ENCODE assay signal across 17 cellular contexts in genomic region chr20:53190225-53190624, GRCh38.
DNase-seq lines count a peak whose midpoint lies in the region; ATAC-seq, FAIRE-seq and TF ChIP-seq lines count a peak whose summit lies in the region.
"Had no signal": no experiment of that assay in that cellular context is flagged by ENCODE, and none has a peak within 500 bp of the region (broad histone marks: within the 10 kb centered on the region; RNA-seq: fewer than 3 reads in every experiment).

No MANE protein-coding gene starts in this region.

- no peak overlapping the region for H3K4ac ChIP-seq in mesenchymal stem cell (ENCODE audit: low read depth in 1 of 2, low read length in 2 of 2)

- H3K79me2 ChIP-seq in GM23338 (replicated peaks; ENCODE audit: insufficient read depth), result no peaks in the 10 kb centered on the region
- H3K79me2 ChIP-seq in K562 (ENCODE audit: control insufficient read depth, insufficient read depth, low read length), result no peaks in the 10 kb centered on the region

- ATAC-seq in GM23338 (peak; percentile 64), K562 (no peak), T-helper 17 cell (no peak)

- POLR2A ChIA-PET in K562 (lab: Yijun Ruan, JAX), result no interaction called here

- H3K27ac Mint-ChIP-seq in GM23338, result no peak overlapping the region
- H3K27ac Mint-ChIP-seq in T-helper 17 cell, result no peak overlapping the region
- H3K27ac Mint-ChIP-seq in nephron progenitor cell, result no peak overlapping the region
- H3K27ac Mint-ChIP-seq: CD4-positive, CD25-positive, alpha-beta regulatory T cell; CD8-positive, alpha-beta memory T cell had no signal

- no peaks in the 10 kb centered on the region for H4K20me1 ChIP-seq in GM23338 (replicated peaks; ENCODE audit: insufficient read depth)
- H4K20me1 ChIP-seq in K562 (replicated peaks; ENCODE audit: control insufficient read depth, insufficient read depth, low read length), result no peaks in the 10 kb centered on the region

- CTCF ChIA-PET in K562 (lab: Yijun Ruan, JAX; ENCODE audit: low intra/inter-chr PET ratio), result no interaction called here

- H3K36me3 ChIP-seq in GM23338 (ENCODE audit: insufficient read depth), result no peaks in the 10 kb centered on the region
- no peaks in the 10 kb centered on the region for H3K36me3 ChIP-seq in K562 (ENCODE audit: control insufficient read depth, insufficient read depth, low read length)
- no peaks in the 10 kb centered on the region for H3K36me3 ChIP-seq in mesenchymal stem cell (ENCODE audit: control insufficient read depth in 1 of 2, insufficient read depth in 2 of 2, low read depth in 1 of 2, low read length in 2 of 2)
- H3K36me3 ChIP-seq: BE2C had no signal

- peak overlapping the region; percentile 72; the same call in 1 of the 2 replicates for H2AFZ ChIP-seq in GM23338
- peak overlapping the region; percentile 11; the same call in 1 of the 2 replicates for H2AFZ ChIP-seq in K562 (ENCODE audit: low read depth, low read length)
- H2AFZ ChIP-seq in mesenchymal stem cell (ENCODE audit: low read depth, low read length), result no peak overlapping the region

- TF ChIP-seq RAD21 in K562 (CRISPR knock-in tag; conservative IDR thresholded peaks at IDR 0.05 in 1 of 2, IDR thresholded peaks at IDR 0.05 in 1 of 2), result no peak

- H3K9ac ChIP-seq in K562 (ENCODE audit: insufficient read depth in 1 of 2, low read depth in 2 of 2, low read length in 2 of 2) (no peak overlapping the region), mesenchymal stem cell (ENCODE audit: low read length) (no peak overlapping the region)

- no peak overlapping the region for H2BK15ac ChIP-seq in mesenchymal stem cell (ENCODE audit: low read depth, poor library complexity, severe bottlenecking)

- H3K27me3 ChIP-seq in GM23338 (ENCODE audit: insufficient read depth) (no peaks in the 10 kb centered on the region), K562 (ENCODE audit: control insufficient read depth in 2 of 2, insufficient read depth in 2 of 2, low read length in 2 of 2) (peaks cover 0 to 7% of the 10 kb centered on the region in 2 experiments; a peak in 1 of 5 replicates), mesenchymal stem cell (ENCODE audit: control insufficient read depth in 1 of 2, insufficient read depth in 1 of 2, low read length in 2 of 2) (no peaks in the 10 kb centered on the region)
- H3K27me3 ChIP-seq: BE2C had no signal

- peaks cover 7% of the 10 kb centered on the region; the same call in 1 of the 2 replicates for H3K4me1 ChIP-seq in GM23338 (ENCODE audit: insufficient read depth)
- peaks cover 0 to 9% of the 10 kb centered on the region in 2 experiments; a peak in 2 of 5 replicates for H3K4me1 ChIP-seq in K562 (replicated peaks in 1 of 2; ENCODE audit: control insufficient read depth in 2 of 2, insufficient read depth in 2 of 2, low read length in 2 of 2)
- no peaks in the 10 kb centered on the region for H3K4me1 ChIP-seq in mesenchymal stem cell (ENCODE audit: control insufficient read depth, insufficient read depth, low read depth, low read length)
- H3K4me1 ChIP-seq: BE2C had no signal

- DNase-seq in GM23338 (ENCODE audit: low spot score) (peak; percentile 44), K562 (ENCODE audit: extremely low read depth in 1 of 4, low spot score in 3 of 4) (no peak), mesenchymal stem cell (no peak), T-helper 17 cell (no peak), nephron progenitor cell (no peak)
- DNase-seq in activated T-cell treated with anti-CD3 and anti-CD28 coated beads, Interleukin-2, amount 50 U/mL, for 48 hours, result no peak
- DNase-seq: ACHN; BE2C; C1 segment of cervical spinal cord; CD4-positive, CD25-positive, alpha-beta regulatory T cell; CD8-positive, alpha-beta memory T cell; COR-L47; GDM1; HCEC 1CT had no signal

- no peak overlapping the region for H2BK5ac ChIP-seq in mesenchymal stem cell (ENCODE audit: low read depth, low read length, poor library complexity, severe bottlenecking)

- no peaks in the 10 kb centered on the region for H3K36me3 Mint-ChIP-seq in GM23338 (ENCODE audit: low read depth)
- peaks cover 5% of the 10 kb centered on the region for H3K36me3 Mint-ChIP-seq in T-helper 17 cell (ENCODE audit: low read depth)
- H3K36me3 Mint-ChIP-seq in nephron progenitor cell (ENCODE audit: low read depth), result peaks cover 13% of the 10 kb centered on the region
- H3K36me3 Mint-ChIP-seq: CD4-positive, CD25-positive, alpha-beta regulatory T cell; CD8-positive, alpha-beta memory T cell had no signal

- TF ChIP-seq CTCF in GM23338 (conservative IDR thresholded peaks at IDR 0.05; ENCODE audit: low read depth in 2 of 2), result peak; percentile 17 to 24; a peak in 2 of 4 replicates
- no peak for TF ChIP-seq CTCF in K562 (IDR thresholded peaks at IDR 0.05 in 2 of 3, conservative IDR thresholded peaks at IDR 0.05 in 1 of 3; ENCODE audit: insufficient read depth in 2 of 3, low read depth in 1 of 3, low read length in 3 of 3)
- TF ChIP-seq CTCF in nephron progenitor cell (IDR thresholded peaks at IDR 0.05), result no peak

- no peak overlapping the region for H3K23ac ChIP-seq in mesenchymal stem cell (ENCODE audit: low read length in 2 of 2)

- TF ChIP-seq POLR2A in K562 (conservative IDR thresholded peaks at IDR 0.05), result no peak

- H3K4me1 Mint-ChIP-seq in GM23338, result peaks cover 16% of the 10 kb centered on the region; the same call in 2 of the 3 replicates
- H3K4me1 Mint-ChIP-seq in T-helper 17 cell, result peaks cover 17% of the 10 kb centered on the region
- H3K4me1 Mint-ChIP-seq in nephron progenitor cell, result peaks cover 59% of the 10 kb centered on the region
- H3K4me1 Mint-ChIP-seq: CD8-positive, alpha-beta memory T cell had no signal

- no peaks in the 10 kb centered on the region for H3F3A ChIP-seq in GM23338 (replicated peaks; ENCODE audit: low read depth)

- no peak for TF ChIP-seq EP300 in K562 (IDR thresholded peaks at IDR 0.05; ENCODE audit: low read length)

- H3K79me1 ChIP-seq in mesenchymal stem cell (replicated peaks; ENCODE audit: low read length, poor library complexity, severe bottlenecking), result no peaks in the 10 kb centered on the region

- H3K4me3 ChIP-seq in GM23338 (no peak overlapping the region), K562 (no peak overlapping the region), mesenchymal stem cell (ENCODE audit: insufficient read depth in 1 of 2, low read depth in 1 of 2, low read length in 2 of 2) (no peak overlapping the region)

- no peak overlapping the region for H2BK12ac ChIP-seq in mesenchymal stem cell (ENCODE audit: low read length in 2 of 2)

- H4K91ac ChIP-seq in mesenchymal stem cell (ENCODE audit: low read length), result no peak overlapping the region

- H3K9me1 ChIP-seq in K562 (ENCODE audit: control insufficient read depth, insufficient read depth, low read length), result no peaks in the 10 kb centered on the region

- no peak overlapping the region for H3K18ac ChIP-seq in mesenchymal stem cell (ENCODE audit: low read depth in 1 of 2, low read length in 2 of 2)

- intact Hi-C loops in K562 (cut with micrococcal nuclease), result no loop called here

- H3K9me3 ChIP-seq in K562 (replicated peaks; ENCODE audit: control insufficient read depth, insufficient read depth, low read depth, low read length) (no peaks in the 10 kb centered on the region), mesenchymal stem cell (ENCODE audit: control insufficient read depth, low read length) (no peaks in the 10 kb centered on the region), T-helper 17 cell (ENCODE audit: control insufficient read depth, low read length, poor library complexity, severe bottlenecking) (no peaks in the 10 kb centered on the region)
- H3K9me3 ChIP-seq: BE2C had no signal

- no peaks in the 10 kb centered on the region for H3K9me2 ChIP-seq in GM23338 (ENCODE audit: insufficient read depth)

- peak overlapping the region; percentile 50 for H4K8ac ChIP-seq in mesenchymal stem cell (ENCODE audit: low read length)

- 52% methylated on average over 6 of the region's 6 CpGs for WGBS in K562 (ENCODE audit: insufficient coverage, low coverage, missing lambda C conversion rate)
- 88% methylated on average over 4 of the region's 6 CpGs for WGBS in mesenchymal stem cell

- H3K27ac ChIP-seq in GM23338 (ENCODE audit: low read depth) (no peak overlapping the region), K562 (ENCODE audit: extremely low read depth, low read depth, low read length) (no peak overlapping the region), mesenchymal stem cell (ENCODE audit: low read length, poor library complexity, severe bottlenecking) (no peak overlapping the region)
- H3K27ac ChIP-seq: HL-60 had no signal

- no peak overlapping the region for H2AK5ac ChIP-seq in mesenchymal stem cell (ENCODE audit: low read length, severe bottlenecking)

- no peak overlapping the region for H3K14ac ChIP-seq in mesenchymal stem cell (ENCODE audit: low read length in 2 of 2)

- in situ Hi-C loops in K562 (cut with MboI), result no loop called here

- FAIRE-seq in K562 (lab: Jason Lieb, UNC), result no peak
- FAIRE-seq: GM12892, GM18507 had no signal

- no TSS peak for BruUV-seq in K562 (replicated peaks; lab: Mats Ljungman, UMichigan)

- H3K9me3 Mint-ChIP-seq in GM23338 (no peaks in the 10 kb centered on the region), nephron progenitor cell (no peaks in the 10 kb centered on the region)

- H2BK120ac ChIP-seq in mesenchymal stem cell (ENCODE audit: low read depth, low read length), result no peak overlapping the region

- H3K4me2 ChIP-seq in GM23338 (no peak overlapping the region), K562 (ENCODE audit: insufficient read depth, low read length) (no peak overlapping the region), mesenchymal stem cell (ENCODE audit: low read length, poor library complexity, severe bottlenecking) (no peak overlapping the region)

- H3K4me3 Mint-ChIP-seq in GM23338, result no peak overlapping the region
- no peak overlapping the region for H3K4me3 Mint-ChIP-seq in T-helper 17 cell
- H3K4me3 Mint-ChIP-seq in nephron progenitor cell, result no peak overlapping the region
- H3K4me3 Mint-ChIP-seq: CD4-positive, CD25-positive, alpha-beta regulatory T cell; CD8-positive, alpha-beta memory T cell had no signal

- H3K27me3 Mint-ChIP-seq in GM23338 (ENCODE audit: insufficient read depth, low read depth, poor library complexity) (no peaks in the 10 kb centered on the region), T-helper 17 cell (peaks cover 13% of the 10 kb centered on the region), nephron progenitor cell (ENCODE audit: low read depth, poor library complexity) (no peaks in the 10 kb centered on the region)

TF ChIP-seq in GM23338, 12 proteins besides CTCF, POLR2A, EP300 and RAD21 (continues in another document):
- TF ChIP-seq ZNF331 (CRISPR knock-in tag; IDR thresholded peaks at IDR 0.05; ENCODE audit: low read depth) (no peak), EZH2 (IDR thresholded peaks at IDR 0.05; ENCODE audit: low read depth, unreplicated experiment) (no peak), STAT1 (IDR thresholded peaks at IDR 0.05; ENCODE audit: unreplicated experiment) (no peak), EZH2phosphoT487 (IDR thresholded peaks at IDR 0.05; ENCODE audit: unreplicated experiment) (no peak), ZNF114 (CRISPR knock-in tag; IDR thresholded peaks at IDR 0.05) (no peak)

TF ChIP-seq in K562, 482 proteins besides CTCF, POLR2A, EP300 and RAD21 (continues in another document):
- TF ChIP-seq ZNF431 (CRISPR knock-in tag; IDR thresholded peaks at IDR 0.05) (no peak), TGIF2 (CRISPR knock-in tag; IDR thresholded peaks at IDR 0.05) (no peak)

Comparison
In these comparisons a context has a peak if more than half of its experiments do, and no peak if none do; other contexts are left out.
1. CTCF ChIP-seq: peak in GM23338 (2 of 2); none in K562 (0 of 3) and nephron progenitor cell (single experiment).